25 cellular contexts compared by ENCODE assay signal in the genomic region with DNA sequence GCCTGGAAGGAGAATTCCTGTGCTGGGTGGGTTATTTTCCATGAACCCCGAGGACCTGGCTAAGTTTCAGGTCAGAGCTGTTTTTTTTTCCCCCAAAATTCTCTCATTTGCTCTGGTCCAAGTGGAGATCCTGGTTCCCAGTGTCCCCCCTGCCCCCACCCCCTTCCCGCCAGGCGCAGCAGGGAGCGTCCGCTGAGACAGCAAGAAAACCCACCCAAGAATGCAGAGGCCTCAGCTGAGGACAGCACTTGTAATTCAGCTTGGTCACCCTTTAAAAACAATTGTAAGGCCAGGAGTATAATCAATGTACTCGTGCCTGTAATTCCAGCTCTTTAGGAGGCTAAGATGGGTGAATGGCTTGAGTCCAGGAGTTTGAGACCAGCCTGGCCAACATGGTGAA. TPM values are rescaled to one million over a fixed set of nuclear protein-coding genes. Genes with fewer than 3 reads are reported as not detected.
A peak's percentile ranks its signal among the peaks of the same experiment; 100 is the strongest.
DNase-seq lines count a peak whose midpoint lies in the region; ATAC-seq, FAIRE-seq and TF ChIP-seq lines count a peak whose summit lies in the region.
"Had no signal": no experiment of that assay in that cellular context is flagged by ENCODE, and none has a peak within 500 bp of the region (broad histone marks: within the 10 kb centered on the region; RNA-seq: fewer than 3 reads in every experiment).

No MANE protein-coding gene starts in this region.

- no peaks in the 10 kb centered on the region for H3K9me3 ChIP-seq in HepG2 (ENCODE audit: low read length)
- no peaks in the 10 kb centered on the region for H3K9me3 ChIP-seq in right lobe of liver
- no peaks in the 10 kb centered on the region for H3K9me3 ChIP-seq in thyroid gland
- H3K9me3 ChIP-seq: SJSA1 had no signal

- H3K9me3 Mint-ChIP-seq in nephron = no peaks in the 10 kb centered on the region
- H3K9me3 Mint-ChIP-seq in progenitor cell of endocrine pancreas (ENCODE audit: low read depth) = no peaks in the 10 kb centered on the region

- TF ChIP-seq CTCF in HepG2 (CRISPR knock-in tag; IDR thresholded peaks at IDR 0.05) (no peak), right lobe of liver (IDR thresholded peaks at IDR 0.05) (no peak), nephron (IDR thresholded peaks at IDR 0.05; ENCODE audit: unreplicated experiment in 3 of 3) (no peak), thyroid gland (IDR thresholded peaks at IDR 0.05) (no peak), progenitor cell of endocrine pancreas (IDR thresholded peaks at IDR 0.05; ENCODE audit: unreplicated experiment) (no peak)

- no peak overlapping the region for H2AFZ ChIP-seq in HepG2 (ENCODE audit: low read length)

- no peak overlapping the region for H3K27ac ChIP-seq in HepG2 (ENCODE audit: extremely low read length, insufficient read depth, low read length)
- H3K27ac ChIP-seq in right lobe of liver = no peak overlapping the region
- peak overlapping the region; percentile 73 to 91 (median 77) for H3K27ac ChIP-seq in thyroid gland
- H3K27ac ChIP-seq: SJSA1 had no signal

- H3K4me1 Mint-ChIP-seq in nephron (peaks cover 28% of the 10 kb centered on the region), progenitor cell of endocrine pancreas (ENCODE audit: low read depth) (no peaks in the 10 kb centered on the region)

- intact Hi-C loops in HepG2 (cut with micrococcal nuclease; ENCODE audit: unreplicated experiment) = no loop called here
- intact Hi-C loops in right lobe of liver (cut with DNase I) = no loop called here
- intact Hi-C loops in thyroid gland (cut with DNase I) = no loop called here

- no peaks in the 10 kb centered on the region for H3K36me3 ChIP-seq in HepG2 (replicated peaks in 1 of 2; ENCODE audit: control insufficient read depth in 1 of 2, insufficient read depth in 2 of 2, low read length in 2 of 2)
- H3K36me3 ChIP-seq in right lobe of liver = no peaks in the 10 kb centered on the region
- no peaks in the 10 kb centered on the region for H3K36me3 ChIP-seq in thyroid gland
- H3K36me3 ChIP-seq: SJSA1 had no signal

- no peak overlapping the region for H3K4me3 ChIP-seq in HepG2 (replicated peaks in 1 of 3; ENCODE audit: insufficient read depth in 1 of 3, low read depth in 2 of 3, low read length in 3 of 3)
- no peak overlapping the region for H3K4me3 ChIP-seq in right lobe of liver
- no peak overlapping the region for H3K4me3 ChIP-seq in thyroid gland (replicated peaks in 1 of 3)
- H3K4me3 ChIP-seq: SJSA1 had no signal

- POLR2A ChIA-PET in HepG2 (lab: Yijun Ruan, JAX) = no interaction called here

- no peaks in the 10 kb centered on the region for H3K36me3 Mint-ChIP-seq in nephron (ENCODE audit: low read depth)
- no peaks in the 10 kb centered on the region for H3K36me3 Mint-ChIP-seq in progenitor cell of endocrine pancreas (ENCODE audit: insufficient read depth)
- H3K36me3 Mint-ChIP-seq: IgD-negative memory B cell had no signal

- H3K27me3 ChIP-seq in HepG2 (ENCODE audit: control insufficient read depth in 1 of 2, insufficient read depth in 2 of 2, low read length in 2 of 2) (no peaks in the 10 kb centered on the region; a peak in 2 of 5 replicates), right lobe of liver (no peaks in the 10 kb centered on the region), thyroid gland (no peaks in the 10 kb centered on the region)
- H3K27me3 ChIP-seq: SJSA1 had no signal

- TF ChIP-seq EP300 in HepG2 (IDR thresholded peaks at IDR 0.05; ENCODE audit: low read depth in 2 of 2, low read length in 2 of 2) = no peak
- TF ChIP-seq EP300 in HepG2 (CRISPR knock-in tag; IDR thresholded peaks at IDR 0.05; ENCODE audit: borderline replicate concordance) = no peak

- H3K27me3 Mint-ChIP-seq in nephron (ENCODE audit: low read depth) (no peaks in the 10 kb centered on the region), progenitor cell of endocrine pancreas (peaks cover 3% of the 10 kb centered on the region)

- H3K4me3 Mint-ChIP-seq in nephron (no peak overlapping the region), progenitor cell of endocrine pancreas (ENCODE audit: low read depth) (no peak overlapping the region)
- H3K4me3 Mint-ChIP-seq: IgD-negative memory B cell had no signal

- no peak overlapping the region for H3K4me2 ChIP-seq in HepG2 (ENCODE audit: low read depth, low read length)

- TF ChIP-seq POLR2A in HepG2 (IDR thresholded peaks at IDR 0.05; ENCODE audit: insufficient read depth in 1 of 2, low read depth in 2 of 2, low read length in 2 of 2) (no peak), right lobe of liver (IDR thresholded peaks at IDR 0.05) (no peak), thyroid gland (IDR thresholded peaks at IDR 0.05) (no peak)

- ATAC-seq in HepG2 (no peak), right lobe of liver (no peak)
- ATAC-seq: Right ventricle myocardium inferior had no signal

- no peaks in the 10 kb centered on the region for H3K79me2 ChIP-seq in HepG2 (ENCODE audit: insufficient read depth, low read length)

- in situ Hi-C loops in HepG2 (cut with HindIII; ENCODE audit: extremely low pct_ligation_motif_present, low pct_unique_long_range_greater_than_20kb) = loop anchor here (10.0 kb wide), 1 partner anchor 170 kb away; no protein-coding TSS in a partner anchor

- WGBS in HepG2 (ENCODE audit: low lambda C conversion rate) = 52% methylated on average over 6 of the region's 6 CpGs
- 82% methylated on average over 5 of the region's 6 CpGs for WGBS in right lobe of liver (ENCODE audit: insufficient coverage, low coverage, low lambda C conversion rate, missing lambda C conversion rate)
- 26 to 32% methylated on average over 6 of the region's 6 CpGs for WGBS in thyroid gland, 2 donors

- TF ChIP-seq RAD21 in HepG2 (CRISPR knock-in tag; IDR thresholded peaks at IDR 0.05) = no peak

- DNase-seq in HepG2 (ENCODE audit: low spot score) (no peak), right lobe of liver (no peak), thyroid gland (peak; percentile 63 to 65), progenitor cell of endocrine pancreas (ENCODE audit: low spot score, unreplicated experiment) (no peak), middle frontal gyrus (ENCODE audit: extremely low spot score, low spot score) (no peak)
- no peak for DNase-seq in activated CD4-positive, alpha-beta T cell treated with anti-CD3 and anti-CD28 coated beads, Interleukin-2, amount 50 U/mL, for 4 hours
- DNase-seq: AML-193; C1 segment of cervical spinal cord; GDM1; GOT3; NCI-H1105; NCI-H146; NCI-H2029; NCI-H226; NCI-H510A treated with DMSO at 0.1 percent for 48 hours; NCI-H748 treated with DMSO at 0.1 percent for 48 hours; NK-92 treated with Interleukin-12 subunit alpha and Interleukin-12 subunit beta, amount 100 ng/mL, for 24 hours had no signal

- H3K27ac Mint-ChIP-seq in nephron (peak overlapping the region; percentile 69 to 83 (median 78)), progenitor cell of endocrine pancreas (no peak overlapping the region)
- H3K27ac Mint-ChIP-seq: IgD-negative memory B cell had no signal

- BruUV-seq in HepG2 (replicated peaks; lab: Mats Ljungman, UMichigan) = no TSS peak

- no peak for FAIRE-seq in HepG2 (lab: Jason Lieb, UNC)
- FAIRE-seq: GM18507, RCC 7860 had no signal

- H3K9ac ChIP-seq in HepG2 (ENCODE audit: insufficient read depth, low read depth, low read length) = no peak overlapping the region

- CTCF ChIA-PET in HepG2 (lab: Yijun Ruan, JAX; ENCODE audit: low intra/inter-chr PET ratio, low total read pairs) = no interaction called here

- peaks cover 16% of the 10 kb centered on the region for H3K4me1 ChIP-seq in HepG2 (ENCODE audit: insufficient read depth, low read length)
- H3K4me1 ChIP-seq in right lobe of liver = no peaks in the 10 kb centered on the region
- H3K4me1 ChIP-seq in thyroid gland = peaks cover 24 to 25% of the 10 kb centered on the region in 2 donors

- no peaks in the 10 kb centered on the region for H4K20me1 ChIP-seq in HepG2 (ENCODE audit: insufficient read depth, low read length)

RNA-seq across cellular contexts. Expression of a gene that starts 11.4 kb away (rescaled TPM):
- total RNA-seq in HepG2 (2016; rRNA removed; fragmentation: Illumina TruSeq; extraction: Trizol) (not detected in 2 replicates), right lobe of liver (not detected), thyroid gland (under 1 TPM in 1 of 4 donors, not detected in 3; 0.54 TPM), progenitor cell of endocrine pancreas (not detected in 2 replicates)
- not detected in 2 replicates for total RNA-seq in HepG2 (2016; cell fraction: cytosol; rRNA removed; fragmentation: Illumina TruSeq; extraction: Trizol; ENCODE audit: low read depth)
- total RNA-seq in HepG2 (2016; cell fraction: insoluble cytoplasmic fraction; rRNA removed; fragmentation: Illumina TruSeq; extraction: Trizol) = not detected in 2 replicates
- total RNA-seq in HepG2 (2016; cell fraction: membrane; rRNA removed; fragmentation: Illumina TruSeq; extraction: Trizol) = not detected in 2 replicates
- not detected in 2 replicates for total RNA-seq in HepG2 (2016; cell fraction: nucleus; rRNA removed; fragmentation: Illumina TruSeq; extraction: Trizol)
- polyA plus RNA-seq in HepG2 (2011; rRNA removed) = not detected in 2 replicates
- not detected in 2 replicates for polyA plus RNA-seq in HepG2 (2011; cell fraction: cytosol; rRNA removed)
- polyA plus RNA-seq in HepG2 (2011; cell fraction: nucleus; rRNA removed) = not detected in 2 replicates
- not detected in 2 replicates for polyA plus RNA-seq in HepG2 (2012)
- not detected in 2 replicates for polyA plus RNA-seq in HepG2 (2016; cell fraction: cytosol; fragmentation: Illumina TruSeq; extraction: Trizol; ENCODE audit: low read depth)
- polyA plus RNA-seq in HepG2 (2016; cell fraction: insoluble cytoplasmic fraction; fragmentation: Illumina TruSeq; extraction: Trizol; ENCODE audit: low read depth) = not detected in 2 replicates
- not detected in 2 replicates for polyA plus RNA-seq in HepG2 (2016; cell fraction: membrane; fragmentation: Illumina TruSeq; extraction: Trizol; ENCODE audit: low read depth)
- not detected in 2 replicates for polyA plus RNA-seq in HepG2 (2016; cell fraction: nucleus; fragmentation: Illumina TruSeq; extraction: Trizol; ENCODE audit: insufficient read depth, low read depth)
- not detected in 2 replicates for polyA minus RNA-seq in HepG2 (2011; rRNA and poly(A)+ RNA removed; ENCODE audit: low replicate concordance)
- polyA minus RNA-seq in HepG2 (2011; cell fraction: cytosol; rRNA and poly(A)+ RNA removed) = not detected in 2 replicates
- polyA minus RNA-seq in HepG2 (2011; cell fraction: nucleus; rRNA and poly(A)+ RNA removed) = not detected in 2 replicates
- total RNA-seq: A172, Right ventricle myocardium inferior had no signal
- polyA plus RNA-seq: AG04450, IgD-negative memory B cell had no signal

RNA-seq across cellular contexts. Expression of a gene that starts 22.2 kb away (rescaled TPM):
- total RNA-seq in HepG2 (2016; rRNA removed; fragmentation: Illumina TruSeq; extraction: Trizol) (4.1 and 5.4 TPM in 2 replicates), right lobe of liver (10 to 100 TPM; 19.9 to 45.9 (median 30.4) TPM), thyroid gland (100 to 1,000 TPM in 1 of 4 donors, 10 to 100 TPM in 3; 41.4 to 156 (median 58.1) TPM), progenitor cell of endocrine pancreas (88.0 and 89.1 TPM in 2 replicates)
- 4.1 and 5.4 TPM in 2 replicates for total RNA-seq in HepG2 (2016; cell fraction: cytosol; rRNA removed; fragmentation: Illumina TruSeq; extraction: Trizol; ENCODE audit: low read depth)
- 3.1 and 3.4 TPM in 2 replicates for total RNA-seq in HepG2 (2016; cell fraction: insoluble cytoplasmic fraction; rRNA removed; fragmentation: Illumina TruSeq; extraction: Trizol)
- total RNA-seq in HepG2 (2016; cell fraction: membrane; rRNA removed; fragmentation: Illumina TruSeq; extraction: Trizol) = 3.4 and 4.4 TPM in 2 replicates
- total RNA-seq in HepG2 (2016; cell fraction: nucleus; rRNA removed; fragmentation: Illumina TruSeq; extraction: Trizol) = 5.8 and 8.9 TPM in 2 replicates
- polyA plus RNA-seq in HepG2 (2011; rRNA removed) = 38.1 and 46.6 TPM in 2 replicates
- 15.5 and 23.3 TPM in 2 replicates for polyA plus RNA-seq in HepG2 (2011; cell fraction: cytosol; rRNA removed)
- 209 and 275 TPM in 2 replicates for polyA plus RNA-seq in HepG2 (2011; cell fraction: nucleus; rRNA removed)
- 28.7 and 32.5 TPM in 2 replicates for polyA plus RNA-seq in HepG2 (2012)
- 1.4 and 1.7 TPM in 2 replicates for polyA plus RNA-seq in HepG2 (2016; cell fraction: cytosol; fragmentation: Illumina TruSeq; extraction: Trizol; ENCODE audit: low read depth)
- polyA plus RNA-seq in HepG2 (2016; cell fraction: insoluble cytoplasmic fraction; fragmentation: Illumina TruSeq; extraction: Trizol; ENCODE audit: low read depth) = 5.4 and 9.2 TPM in 2 replicates
- 3.5 and 3.9 TPM in 2 replicates for polyA plus RNA-seq in HepG2 (2016; cell fraction: membrane; fragmentation: Illumina TruSeq; extraction: Trizol; ENCODE audit: low read depth)
- 29.0 and 30.8 TPM in 2 replicates for polyA plus RNA-seq in HepG2 (2016; cell fraction: nucleus; fragmentation: Illumina TruSeq; extraction: Trizol; ENCODE audit: insufficient read depth, low read depth)
- polyA minus RNA-seq in HepG2 (2011; rRNA and poly(A)+ RNA removed; ENCODE audit: low replicate concordance) = 8.5 and 93.0 TPM in 2 replicates
- 27.5 and 35.8 TPM in 2 replicates for polyA minus RNA-seq in HepG2 (2011; cell fraction: cytosol; rRNA and poly(A)+ RNA removed)
- 45.7 and 50.6 TPM in 2 replicates for polyA minus RNA-seq in HepG2 (2011; cell fraction: nucleus; rRNA and poly(A)+ RNA removed)

RNA-seq across cellular contexts. Expression of a gene that starts 45.1 kb away (rescaled TPM):
- total RNA-seq in HepG2 (2016; rRNA removed; fragmentation: Illumina TruSeq; extraction: Trizol) (9.8 and 27.3 TPM in 2 replicates), right lobe of liver (100 to 1,000 TPM in 4 of 6 experiments, 10 to 100 TPM in 2; 56.7 to 287 (median 140) TPM), thyroid gland (1 to 10 TPM in 1 of 4 donors, not detected in 3; 3.4 TPM), progenitor cell of endocrine pancreas (not detected in 2 replicates)
- total RNA-seq in HepG2 (2016; cell fraction: cytosol; rRNA removed; fragmentation: Illumina TruSeq; extraction: Trizol; ENCODE audit: low read depth) = 8.5 and 9.2 TPM in 2 replicates
- 10.0 and 28.0 TPM in 2 replicates for total RNA-seq in HepG2 (2016; cell fraction: insoluble cytoplasmic fraction; rRNA removed; fragmentation: Illumina TruSeq; extraction: Trizol)
- total RNA-seq in HepG2 (2016; cell fraction: membrane; rRNA removed; fragmentation: Illumina TruSeq; extraction: Trizol) = 4.7 and 6.0 TPM in 2 replicates
- total RNA-seq in HepG2 (2016; cell fraction: nucleus; rRNA removed; fragmentation: Illumina TruSeq; extraction: Trizol) = 17.9 and 23.8 TPM in 2 replicates
- 243 and 436 TPM in 2 replicates for polyA plus RNA-seq in HepG2 (2011; rRNA removed)
- 348 and 360 TPM in 2 replicates for polyA plus RNA-seq in HepG2 (2011; cell fraction: cytosol; rRNA removed)
- 144 and 221 TPM in 2 replicates for polyA plus RNA-seq in HepG2 (2011; cell fraction: nucleus; rRNA removed)
- 51.8 and 140 TPM in 2 replicates for polyA plus RNA-seq in HepG2 (2012)
- polyA plus RNA-seq in HepG2 (2016; cell fraction: cytosol; fragmentation: Illumina TruSeq; extraction: Trizol; ENCODE audit: low read depth) = 5.4 and 8.8 TPM in 2 replicates
- 8.3 and 9.3 TPM in 2 replicates for polyA plus RNA-seq in HepG2 (2016; cell fraction: insoluble cytoplasmic fraction; fragmentation: Illumina TruSeq; extraction: Trizol; ENCODE audit: low read depth)
- 5.7 and 6.0 TPM in 2 replicates for polyA plus RNA-seq in HepG2 (2016; cell fraction: membrane; fragmentation: Illumina TruSeq; extraction: Trizol; ENCODE audit: low read depth)
- 33.3 and 34.8 TPM in 2 replicates for polyA plus RNA-seq in HepG2 (2016; cell fraction: nucleus; fragmentation: Illumina TruSeq; extraction: Trizol; ENCODE audit: insufficient read depth, low read depth)
- 46.9 TPM in 1 of 2 replicates, not detected in the other for polyA minus RNA-seq in HepG2 (2011; rRNA and poly(A)+ RNA removed; ENCODE audit: low replicate concordance)
- 34.2 and 44.2 TPM in 2 replicates for polyA minus RNA-seq in HepG2 (2011; cell fraction: cytosol; rRNA and poly(A)+ RNA removed)
- 16.1 and 21.8 TPM in 2 replicates for polyA minus RNA-seq in HepG2 (2011; cell fraction: nucleus; rRNA and poly(A)+ RNA removed)
- total RNA-seq: A172 had no signal
- polyA plus RNA-seq: AG04450, IgD-negative memory B cell had no signal

RNA-seq across cellular contexts. Expression of a gene that starts 54.9 kb away (rescaled TPM):
- total RNA-seq in HepG2 (2016; rRNA removed; fragmentation: Illumina TruSeq; extraction: Trizol) = 2.0 and 3.3 TPM in 2 replicates
- total RNA-seq in HepG2 (2016; cell fraction: cytosol; rRNA removed; fragmentation: Illumina TruSeq; extraction: Trizol; ENCODE audit: low read depth) = 0.26 and 0.40 TPM in 2 replicates
- total RNA-seq in HepG2 (2016; cell fraction: insoluble cytoplasmic fraction; rRNA removed; fragmentation: Illumina TruSeq; extraction: Trizol) = 1.9 and 2.7 TPM in 2 replicates
- 1.9 and 2.1 TPM in 2 replicates for total RNA-seq in HepG2 (2016; cell fraction: membrane; rRNA removed; fragmentation: Illumina TruSeq; extraction: Trizol)
- 1.5 and 1.8 TPM in 2 replicates for total RNA-seq in HepG2 (2016; cell fraction: nucleus; rRNA removed; fragmentation: Illumina TruSeq; extraction: Trizol)
- 16.1 and 19.9 TPM in 2 replicates for polyA plus RNA-seq in HepG2 (2011; rRNA removed)
- 12.0 and 13.8 TPM in 2 replicates for polyA plus RNA-seq in HepG2 (2011; cell fraction: cytosol; rRNA removed)
- polyA plus RNA-seq in HepG2 (2011; cell fraction: nucleus; rRNA removed) = 7.5 and 9.8 TPM in 2 replicates
- 2.1 TPM in 2 replicates for polyA plus RNA-seq in HepG2 (2012)
- 0.28 and 0.29 TPM in 2 replicates for polyA plus RNA-seq in HepG2 (2016; cell fraction: cytosol; fragmentation: Illumina TruSeq; extraction: Trizol; ENCODE audit: low read depth)
- polyA plus RNA-seq in HepG2 (2016; cell fraction: insoluble cytoplasmic fraction; fragmentation: Illumina TruSeq; extraction: Trizol; ENCODE audit: low read depth) = 3.1 and 3.9 TPM in 2 replicates
- 0.98 and 1.6 TPM in 2 replicates for polyA plus RNA-seq in HepG2 (2016; cell fraction: membrane; fragmentation: Illumina TruSeq; extraction: Trizol; ENCODE audit: low read depth)
- polyA plus RNA-seq in HepG2 (2016; cell fraction: nucleus; fragmentation: Illumina TruSeq; extraction: Trizol; ENCODE audit: insufficient read depth, low read depth) = 2.7 and 3.4 TPM in 2 replicates
- polyA minus RNA-seq in HepG2 (2011; rRNA and poly(A)+ RNA removed; ENCODE audit: low replicate concordance) = 91.8 and 118 TPM in 2 replicates
- 11.3 and 12.6 TPM in 2 replicates for polyA minus RNA-seq in HepG2 (2011; cell fraction: cytosol; rRNA and poly(A)+ RNA removed)
- 5.3 and 6.6 TPM in 2 replicates for polyA minus RNA-seq in HepG2 (2011; cell fraction: nucleus; rRNA and poly(A)+ RNA removed)
- total RNA-seq in right lobe of liver = 1 to 10 TPM; 2.7 to 4.5 (median 4.0) TPM
- total RNA-seq in thyroid gland = 10 to 100 TPM; 14.8 to 30.3 (median 20.6) TPM
- 40.7 and 43.9 TPM in 2 replicates for total RNA-seq in progenitor cell of endocrine pancreas

Comparison
In these comparisons a context has a peak if more than half of its experiments do, and no peak if none do; other contexts are left out.
1. DNase-seq: peak in thyroid gland (2 of 2); none in HepG2 (single experiment), right lobe of liver (0 of 3), progenitor cell of endocrine pancreas (single experiment), activated CD4-positive, alpha-beta T cell treated with anti-CD3 and anti-CD28 coated beads, Interleukin-2, amount 50 U/mL, for 4 hours (0 of 2) and middle frontal gyrus (single experiment).
2. H3K27ac ChIP-seq: peak in thyroid gland (3 of 3); none in HepG2 (single experiment) and right lobe of liver (0 of 3).